Comparison of ENCODE assay signal across 8 cellular contexts in the genomic region with DNA sequence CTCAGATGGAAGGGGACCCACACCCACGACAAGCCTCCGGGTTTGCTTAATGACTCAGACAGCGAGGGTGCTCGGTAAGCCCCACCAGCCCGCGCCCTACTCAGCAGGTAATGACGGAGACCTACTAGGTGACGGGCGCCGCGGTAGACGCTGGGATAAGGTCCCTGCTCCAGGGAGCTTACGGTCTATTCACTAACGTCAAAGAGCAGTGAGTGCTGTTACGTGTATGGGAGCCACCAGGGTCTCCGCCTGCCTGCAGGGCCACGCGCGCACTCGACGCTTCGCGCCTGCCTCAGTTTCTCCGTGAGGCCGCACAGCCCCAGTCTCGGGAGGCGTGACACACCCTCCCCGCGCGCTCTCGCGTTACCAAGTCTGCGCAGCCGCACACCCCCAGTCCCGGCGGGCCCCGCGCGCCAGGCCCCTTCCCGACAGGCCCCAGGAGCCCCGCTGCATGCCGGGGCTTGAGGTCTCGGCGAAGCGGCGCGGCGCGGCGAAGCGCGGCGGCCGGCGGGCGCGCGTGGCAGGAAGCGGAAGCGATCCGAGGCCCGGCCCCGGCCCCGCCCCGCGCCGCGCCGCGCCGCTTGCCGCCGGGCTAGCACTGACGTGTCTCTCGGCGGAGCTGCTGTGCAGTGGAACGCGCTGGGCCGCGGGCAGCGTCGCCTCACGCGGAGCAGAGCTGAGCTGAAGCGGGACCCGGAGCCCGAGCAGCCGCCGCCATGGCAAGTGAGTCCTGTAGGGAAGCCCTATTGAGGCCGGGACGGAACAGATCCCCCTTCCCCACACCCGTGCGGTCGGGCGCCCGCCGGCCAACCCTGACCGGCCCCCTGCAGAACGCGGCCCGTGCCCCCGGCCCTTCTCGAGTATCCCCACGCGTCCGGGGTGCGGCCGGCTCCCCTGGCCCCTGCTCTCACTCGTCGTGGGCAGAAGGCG. TPM values are rescaled to one million over a fixed set of nuclear protein-coding genes. Genes with fewer than 3 reads are reported as not detected.
DNase-seq lines count a peak whose midpoint lies in the region; ATAC-seq and TF ChIP-seq lines count a peak whose summit lies in the region.

A gene (plus strand): TSS at position 601 of the 930 bp plus-strand sequence. CDS start 116 bp downstream, at position 717.

- intact Hi-C loops in CD14-positive monocyte (cut with micrococcal nuclease): loop anchor here in 1 of 2 donors (10.0 kb wide), 2 partner anchors 377 to 457 kb away; a partner anchor contains a TSS

- no peaks in the 10 kb centered on the region for H3K27me3 ChIP-seq in liver (ENCODE audit: control insufficient read depth in 4 of 4, insufficient read depth in 4 of 4, low read length in 3 of 4)

- peak within 1 kb of the TSS; percentile 91 to 96 for H3K4me3 Mint-ChIP-seq in CD14-positive monocyte

- H3K4me1 Mint-ChIP-seq in CD14-positive monocyte: peaks cover 40% of the 10 kb centered on the region

- ATAC-seq in GM19397 (IDR thresholded peaks at IDR 0.05; ENCODE audit: unreplicated experiment) (peak; percentile 96), HG03571 (IDR thresholded peaks at IDR 0.05; ENCODE audit: unreplicated experiment) (peak; percentile 89)

- DNase-seq in CD14-positive monocyte (ENCODE audit: low spot score) (peak; percentile 93), NCI-H774 (lab: John Stamatoyannopoulos, UW) (peak; percentile 96), dermis blood vessel endothelial cell (peak; percentile 96)
- peak; percentile 92 to 93 for DNase-seq in activated CD4-positive, alpha-beta T cell treated with anti-CD3 and anti-CD28 coated beads, Interleukin-2, amount 50 U/mL, for 4 hours
- peak; percentile 96 for DNase-seq in stimulated activated CD4-positive, alpha-beta T cell treated with anti-CD3 and anti-CD28 coated beads, Interleukin-4, amount 100 ng/mL, for 1 hour

- peak within 1 kb of the TSS; percentile 91 to 98 (median 94) for H3K27ac Mint-ChIP-seq in CD14-positive monocyte

- under 1% methylated on average over 111 of the region's 111 CpGs for WGBS in liver

- peak within 1 kb of the TSS; percentile 85 to 95 for H3K9ac ChIP-seq in liver (ENCODE audit: low read depth in 1 of 2, low read length in 2 of 2)

- H3K4me3 ChIP-seq in liver (ENCODE audit: low read depth in 1 of 3, low read length in 3 of 3): peak within 1 kb of the TSS; percentile 94 to 99 (median 97)

- peak within 1 kb of the TSS; percentile 92 to 94 for H3K27ac ChIP-seq in liver (ENCODE audit: low read depth in 1 of 2, low read length in 2 of 2)

- H3K36me3 Mint-ChIP-seq in CD14-positive monocyte: peaks cover 26 to 35% of the 10 kb centered on the region in 2 donors

- H3K27me3 Mint-ChIP-seq in CD14-positive monocyte (ENCODE audit: low read depth in 3 of 3): peaks cover 3 to 9% (median 6%) of the 10 kb centered on the region in 3 donors

- H3K36me3 ChIP-seq in liver (ENCODE audit: control insufficient read depth in 4 of 4, insufficient read depth in 3 of 4, low read depth in 1 of 4, low read length in 3 of 4): peaks cover 1 to 25% (median 22%) of the 10 kb centered on the region in 4 donors

- no peaks in the 10 kb centered on the region for H3K9me3 ChIP-seq in liver (ENCODE audit: control insufficient read depth in 4 of 4, low read length in 3 of 4)

- TF ChIP-seq CTCF in CD14-positive monocyte (IDR thresholded peaks at IDR 0.05) (no peak), liver (IDR thresholded peaks at IDR 0.05; ENCODE audit: low read depth, low read length, missing input control) (no peak)

- peaks cover 5 to 40% (median 32%) of the 10 kb centered on the region in 4 donors for H3K4me1 ChIP-seq in liver (ENCODE audit: control insufficient read depth in 4 of 4, insufficient read depth in 4 of 4, low read length in 3 of 4)

- H3K9me3 Mint-ChIP-seq in CD14-positive monocyte: no peaks in the 10 kb centered on the region

- no peak for TF ChIP-seq RAD21 in liver (IDR thresholded peaks at IDR 0.05)

TF ChIP-seq in liver, 16 proteins besides CTCF, POLR2A, EP300 and RAD21:
- TF ChIP-seq, protein P1, sequence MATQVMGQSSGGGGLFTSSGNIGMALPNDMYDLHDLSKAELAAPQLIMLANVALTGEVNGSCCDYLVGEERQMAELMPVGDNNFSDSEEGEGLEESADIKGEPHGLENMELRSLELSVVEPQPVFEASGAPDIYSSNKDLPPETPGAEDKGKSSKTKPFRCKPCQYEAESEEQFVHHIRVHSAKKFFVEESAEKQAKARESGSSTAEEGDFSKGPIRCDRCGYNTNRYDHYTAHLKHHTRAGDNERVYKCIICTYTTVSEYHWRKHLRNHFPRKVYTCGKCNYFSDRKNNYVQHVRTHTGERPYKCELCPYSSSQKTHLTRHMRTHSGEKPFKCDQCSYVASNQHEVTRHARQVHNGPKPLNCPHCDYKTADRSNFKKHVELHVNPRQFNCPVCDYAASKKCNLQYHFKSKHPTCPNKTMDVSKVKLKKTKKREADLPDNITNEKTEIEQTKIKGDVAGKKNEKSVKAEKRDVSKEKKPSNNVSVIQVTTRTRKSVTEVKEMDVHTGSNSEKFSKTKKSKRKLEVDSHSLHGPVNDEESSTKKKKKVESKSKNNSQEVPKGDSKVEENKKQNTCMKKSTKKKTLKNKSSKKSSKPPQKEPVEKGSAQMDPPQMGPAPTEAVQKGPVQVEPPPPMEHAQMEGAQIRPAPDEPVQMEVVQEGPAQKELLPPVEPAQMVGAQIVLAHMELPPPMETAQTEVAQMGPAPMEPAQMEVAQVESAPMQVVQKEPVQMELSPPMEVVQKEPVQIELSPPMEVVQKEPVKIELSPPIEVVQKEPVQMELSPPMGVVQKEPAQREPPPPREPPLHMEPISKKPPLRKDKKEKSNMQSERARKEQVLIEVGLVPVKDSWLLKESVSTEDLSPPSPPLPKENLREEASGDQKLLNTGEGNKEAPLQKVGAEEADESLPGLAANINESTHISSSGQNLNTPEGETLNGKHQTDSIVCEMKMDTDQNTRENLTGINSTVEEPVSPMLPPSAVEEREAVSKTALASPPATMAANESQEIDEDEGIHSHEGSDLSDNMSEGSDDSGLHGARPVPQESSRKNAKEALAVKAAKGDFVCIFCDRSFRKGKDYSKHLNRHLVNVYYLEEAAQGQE (IDR thresholded peaks at IDR 0.05): no peak
- TF ChIP-seq HNF4G (IDR thresholded peaks at IDR 0.05) (no peak), GABPA (IDR thresholded peaks at IDR 0.05 in 1 of 2, conservative IDR thresholded peaks at IDR 0.05 in 1 of 2) (peak in 1 of 2 donors; percentile 30)
- TF ChIP-seq, protein P2, sequence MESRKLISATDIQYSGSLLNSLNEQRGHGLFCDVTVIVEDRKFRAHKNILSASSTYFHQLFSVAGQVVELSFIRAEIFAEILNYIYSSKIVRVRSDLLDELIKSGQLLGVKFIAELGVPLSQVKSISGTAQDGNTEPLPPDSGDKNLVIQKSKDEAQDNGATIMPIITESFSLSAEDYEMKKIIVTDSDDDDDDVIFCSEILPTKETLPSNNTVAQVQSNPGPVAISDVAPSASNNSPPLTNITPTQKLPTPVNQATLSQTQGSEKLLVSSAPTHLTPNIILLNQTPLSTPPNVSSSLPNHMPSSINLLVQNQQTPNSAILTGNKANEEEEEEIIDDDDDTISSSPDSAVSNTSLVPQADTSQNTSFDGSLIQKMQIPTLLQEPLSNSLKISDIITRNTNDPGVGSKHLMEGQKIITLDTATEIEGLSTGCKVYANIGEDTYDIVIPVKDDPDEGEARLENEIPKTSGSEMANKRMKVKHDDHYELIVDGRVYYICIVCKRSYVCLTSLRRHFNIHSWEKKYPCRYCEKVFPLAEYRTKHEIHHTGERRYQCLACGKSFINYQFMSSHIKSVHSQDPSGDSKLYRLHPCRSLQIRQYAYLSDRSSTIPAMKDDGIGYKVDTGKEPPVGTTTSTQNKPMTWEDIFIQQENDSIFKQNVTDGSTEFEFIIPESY (IDR thresholded peaks at IDR 0.05): peak; percentile 97

RNA-seq across cellular contexts. Expression of the gene that starts here (rescaled TPM):
- polyA plus RNA-seq in CD14-positive monocyte (100 to 1,000 TPM; 114 to 136 TPM), liver (100 to 1,000 TPM in 1 of 2 donors, 10 to 100 TPM in 1; 90.8 to 203 TPM)
- total RNA-seq in dermis blood vessel endothelial cell (232 and 339 TPM in 2 replicates), liver (100 to 1,000 TPM in 1 of 2 donors, 10 to 100 TPM in 1; 80.4 to 295 TPM)

Comparison
In these comparisons a context has a peak if more than half of its experiments do, and no peak if none do; other contexts are left out.
1. Peak in every context shown above with its lines: DNase-seq, ATAC-seq, H3K4me3 ChIP-seq and H3K27ac ChIP-seq.